In genomic region chr2:201040867-201041628, GRCh38 we compare ENCODE assay signal across 1 cellular context.
TF ChIP-seq lines count a peak whose summit lies in the region.

No MANE protein-coding gene starts in this region.

TF ChIP-seq in HepG2, 621 proteins besides CTCF, POLR2A, EP300 and RAD21 (continued from another document and continues in another):
- no peak for TF ChIP-seq ZNF597 (CRISPR knock-in tag; IDR thresholded peaks at IDR 0.05)
- TF ChIP-seq ZNF710 (CRISPR knock-in tag; IDR thresholded peaks at IDR 0.05; ENCODE audit: borderline replicate concordance) = no peak
- TF ChIP-seq ZNF674 (CRISPR knock-in tag; IDR thresholded peaks at IDR 0.05; ENCODE audit: low read depth) = no peak
- no peak for TF ChIP-seq EHMT2 (IDR thresholded peaks at IDR 0.05; ENCODE audit: borderline replicate concordance, low read depth, low read length)
- no peak for TF ChIP-seq XBP1 (CRISPR knock-in tag; IDR thresholded peaks at IDR 0.05)
- TF ChIP-seq MEF2D (CRISPR knock-in tag; IDR thresholded peaks at IDR 0.05) = no peak
- TF ChIP-seq GTF3A (CRISPR knock-in tag; conservative IDR thresholded peaks at IDR 0.05) = no peak
- no peak for TF ChIP-seq ZNF34 (CRISPR knock-in tag; IDR thresholded peaks at IDR 0.05; ENCODE audit: borderline replicate concordance)
- no peak for TF ChIP-seq ETV6 (CRISPR knock-in tag; conservative IDR thresholded peaks at IDR 0.05)
- no peak for TF ChIP-seq ETS1 (CRISPR knock-in tag; IDR thresholded peaks at IDR 0.05)
- no peak for TF ChIP-seq ZNF687 (CRISPR knock-in tag; IDR thresholded peaks at IDR 0.05)
- TF ChIP-seq REST (IDR thresholded peaks at IDR 0.05; ENCODE audit: borderline replicate concordance in 1 of 2, low read depth in 1 of 2, low read length in 2 of 2) = no peak
- no peak for TF ChIP-seq ONECUT2 (CRISPR knock-in tag; IDR thresholded peaks at IDR 0.05)
- TF ChIP-seq CC2D1A (CRISPR knock-in tag; IDR thresholded peaks at IDR 0.05) = no peak
- TF ChIP-seq ATF3 (CRISPR knock-in tag; IDR thresholded peaks at IDR 0.05) = no peak
- TF ChIP-seq ZNF746 (CRISPR knock-in tag; IDR thresholded peaks at IDR 0.05) = no peak
- no peak for TF ChIP-seq ZNF160 (CRISPR knock-in tag; IDR thresholded peaks at IDR 0.05)
- peak; percentile 59; the same call in 1 of the 2 replicates for TF ChIP-seq MLX (CRISPR knock-in tag; IDR thresholded peaks at IDR 0.05)
- no peak for TF ChIP-seq ZFP82 (CRISPR knock-in tag; IDR thresholded peaks at IDR 0.05; ENCODE audit: borderline replicate concordance)
- TF ChIP-seq RNF2 (conservative IDR thresholded peaks at IDR 0.05; ENCODE audit: low read depth) = no peak
- no peak for TF ChIP-seq ZNF33A (CRISPR knock-in tag; IDR thresholded peaks at IDR 0.05; ENCODE audit: borderline replicate concordance)
- no peak for TF ChIP-seq MIER2 (CRISPR knock-in tag; IDR thresholded peaks at IDR 0.05)
- no peak for TF ChIP-seq FOXK1 (CRISPR knock-in tag; IDR thresholded peaks at IDR 0.05; ENCODE audit: borderline replicate concordance, low read depth)
- no peak for TF ChIP-seq ZNF460 (CRISPR knock-in tag; IDR thresholded peaks at IDR 0.05; ENCODE audit: borderline replicate concordance)
- TF ChIP-seq ARID5B (CRISPR knock-in tag; IDR thresholded peaks at IDR 0.05) = peak; percentile 85
- TF ChIP-seq ZNF468 (CRISPR knock-in tag; IDR thresholded peaks at IDR 0.05) = no peak
- TF ChIP-seq TBP (CRISPR knock-in tag; IDR thresholded peaks at IDR 0.05) = no peak
- TF ChIP-seq SIX1 (CRISPR knock-in tag; IDR thresholded peaks at IDR 0.05; ENCODE audit: borderline replicate concordance) = peak; percentile 58; the same call in 1 of the 2 replicates
- TF ChIP-seq KDM5A (IDR thresholded peaks at IDR 0.05; ENCODE audit: borderline replicate concordance, low read length) = no peak
- no peak for TF ChIP-seq SOX6 (IDR thresholded peaks at IDR 0.05)
- TF ChIP-seq SOX6 (CRISPR knock-in tag; IDR thresholded peaks at IDR 0.05) = peak; percentile 76; the same call in 1 of the 2 replicates
- TF ChIP-seq BCLAF1 (IDR thresholded peaks at IDR 0.05) = no peak
- peak; percentile 73 for TF ChIP-seq HNF4A (CRISPR knock-in tag; IDR thresholded peaks at IDR 0.05)
- TF ChIP-seq ZNF562 (CRISPR knock-in tag; IDR thresholded peaks at IDR 0.05; ENCODE audit: borderline replicate concordance) = no peak
- TF ChIP-seq HOXA5 (CRISPR knock-in tag; IDR thresholded peaks at IDR 0.05) = no peak
- TF ChIP-seq TRIM22 (IDR thresholded peaks at IDR 0.05) = no peak
- TF ChIP-seq ZBTB42 (CRISPR knock-in tag; IDR thresholded peaks at IDR 0.05) = no peak
- no peak for TF ChIP-seq GPN1 (CRISPR knock-in tag; IDR thresholded peaks at IDR 0.05; ENCODE audit: borderline replicate concordance)
